24 cellular contexts compared by ENCODE assay signal in the genomic region with DNA sequence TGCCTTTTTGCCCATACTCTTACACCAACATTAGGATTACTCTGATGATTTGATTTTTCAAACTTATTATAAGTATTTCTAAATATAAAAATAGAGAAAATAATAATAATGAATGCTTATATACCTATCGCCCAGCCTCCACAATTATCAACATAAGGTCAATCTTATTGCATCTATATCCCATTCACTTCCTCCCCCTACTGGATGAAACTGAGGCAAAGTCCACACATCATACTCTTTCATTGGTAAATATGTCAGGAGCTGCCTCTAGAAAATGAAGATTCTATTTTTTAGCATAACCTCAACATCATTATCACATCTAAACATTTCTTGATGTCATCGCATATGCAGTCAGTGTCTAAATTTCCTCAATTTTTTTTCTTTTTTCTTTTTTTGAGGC. TPM values are rescaled to one million over a fixed set of nuclear protein-coding genes. Genes with fewer than 3 reads are reported as not detected.
DNase-seq lines count a peak whose midpoint lies in the region; ATAC-seq and TF ChIP-seq lines count a peak whose summit lies in the region.
"Had no signal": no experiment of that assay in that cellular context is flagged by ENCODE, and none has a peak within 500 bp of the region (broad histone marks: within the 10 kb centered on the region; RNA-seq: fewer than 3 reads in every experiment).

No MANE protein-coding gene starts in this region.

- peaks cover 72% of the 10 kb centered on the region for H3K4me1 ChIP-seq in body of pancreas
- H3K4me1 ChIP-seq in lower lobe of right lung = peaks cover 19% of the 10 kb centered on the region
- H3K4me1 ChIP-seq: HAP-1 had no signal

- H3K36me3 Mint-ChIP-seq in mesothelial cell of epicardium = no peaks in the 10 kb centered on the region
- H3K36me3 Mint-ChIP-seq: natural killer cell had no signal

- H3K36me3 ChIP-seq in body of pancreas (replicated peaks in 1 of 2; ENCODE audit: insufficient read depth in 1 of 2, low read depth in 2 of 2) = no peaks in the 10 kb centered on the region
- H3K36me3 ChIP-seq in lower lobe of right lung = no peaks in the 10 kb centered on the region
- H3K36me3 ChIP-seq: HAP-1, right atrium auricular region had no signal

- WGBS in body of pancreas, 2 donors = 80 to 83% methylated on average over 2 of the region's 2 CpGs

- POLR2A ChIA-PET in AG04450 (lab: Yijun Ruan, JAX) = no interaction called here

- H3K27ac ChIP-seq in AG04450 (ENCODE audit: low read depth, low read length) (no peak overlapping the region), body of pancreas (peak overlapping the region in 1 of 4 donors; percentile 85), lower lobe of right lung (no peak overlapping the region)
- H3K27ac ChIP-seq: right atrium auricular region had no signal

- TF ChIP-seq POLR2A in body of pancreas (IDR thresholded peaks at IDR 0.05) = no peak

- H3K27me3 Mint-ChIP-seq in mesothelial cell of epicardium (ENCODE audit: low read depth) = peaks cover 4% of the 10 kb centered on the region
- H3K27me3 Mint-ChIP-seq: effector memory CD8-positive, alpha-beta T cell; IgD-negative memory B cell had no signal

- TF ChIP-seq CTCF in AG04450 (IDR thresholded peaks at IDR 0.05; ENCODE audit: low read depth, low read length) (0 out of 2 replicates have a peak, but pooled peaks have one; percentile 13), body of pancreas (IDR thresholded peaks at IDR 0.05) (peak in 5 of 7 experiments; percentile 26 to 39 (median 30)), mesothelial cell of epicardium (IDR thresholded peaks at IDR 0.05; ENCODE audit: unreplicated experiment) (peak; percentile 30), lower lobe of right lung (IDR thresholded peaks at IDR 0.05) (no peak)

- intact Hi-C loops in body of pancreas (cut with DNase I) (no loop called here), lower lobe of right lung (cut with DNase I) (no loop called here)

- no peaks in the 10 kb centered on the region for H3K27me3 ChIP-seq in AG04450 (ENCODE audit: control insufficient read depth, insufficient read depth, low read length)
- H3K27me3 ChIP-seq in body of pancreas = no peaks in the 10 kb centered on the region
- H3K27me3 ChIP-seq in lower lobe of right lung (ENCODE audit: low read depth) = no peaks in the 10 kb centered on the region
- H3K27me3 ChIP-seq: right atrium auricular region had no signal

- CTCF ChIA-PET in AG04450 (lab: Charles Lee) = interaction anchor here (0.9 kb wide), 1 partner anchor 34 kb away, joined by 3 read pairs; no protein-coding TSS in a partner anchor

- H3K4me3 ChIP-seq in AG04450 (ENCODE audit: low read depth, low read length) (no peak overlapping the region), body of pancreas (no peak overlapping the region), lower lobe of right lung (no peak overlapping the region)
- H3K4me3 ChIP-seq: HAP-1, lung, right atrium auricular region had no signal

- peaks cover 50% of the 10 kb centered on the region for H3K4me1 Mint-ChIP-seq in mesothelial cell of epicardium
- H3K4me1 Mint-ChIP-seq: IgD-negative memory B cell, natural killer cell had no signal

- H3K9me3 Mint-ChIP-seq in mesothelial cell of epicardium = no peaks in the 10 kb centered on the region
- H3K9me3 Mint-ChIP-seq: activated T-helper 1 cell treated with anti-CD3 and anti-CD28 coated beads, Interleukin-12 subunit alpha, Interleukin-12 subunit beta, Interleukin-2, Interleukin-4 antibody, amounts not matched to agents 30 ng/mL and 10 ng/mL and 1 ng/mL, durations not matched to agents 14 hours and 24 hours and 36 hours; effector memory CD8-positive, alpha-beta T cell; IgD-negative memory B cell; natural killer cell; T-helper 1 cell treated with Interleukin-12 subunit alpha and Interleukin-12 subunit beta and Interleukin-4 antibody, amounts not matched to agents 30 μg/mL and 1 μg/mL, for 36 hours had no signal

- no peak for ATAC-seq in body of pancreas
- no peak for ATAC-seq in HG03280 (IDR thresholded peaks at IDR 0.05; ENCODE audit: unreplicated experiment)
- ATAC-seq in lower lobe of right lung = no peak
- ATAC-seq in GM21526 (IDR thresholded peaks at IDR 0.05; ENCODE audit: low FRiP score, unreplicated experiment) = no peak
- ATAC-seq: effector memory CD8-positive, alpha-beta T cell; natural killer cell had no signal

- H3K4me3 Mint-ChIP-seq in mesothelial cell of epicardium = no peak overlapping the region
- H3K4me3 Mint-ChIP-seq: activated T-helper 1 cell treated with anti-CD3 and anti-CD28 coated beads, Interleukin-12 subunit alpha, Interleukin-12 subunit beta, Interleukin-2, Interleukin-4 antibody, amounts not matched to agents 30 ng/mL and 10 ng/mL and 1 ng/mL, durations not matched to agents 14 hours and 24 hours and 36 hours; effector memory CD8-positive, alpha-beta T cell; IgD-negative memory B cell; natural killer cell; T-helper 1 cell treated with Interleukin-12 subunit alpha and Interleukin-12 subunit beta and Interleukin-4 antibody, amounts not matched to agents 30 μg/mL and 1 μg/mL, for 36 hours had no signal

- H3K27ac Mint-ChIP-seq in mesothelial cell of epicardium = no peak overlapping the region
- H3K27ac Mint-ChIP-seq: activated T-helper 1 cell treated with anti-CD3 and anti-CD28 coated beads, Interleukin-12 subunit alpha, Interleukin-12 subunit beta, Interleukin-2, Interleukin-4 antibody, amounts not matched to agents 30 ng/mL and 10 ng/mL and 1 ng/mL, durations not matched to agents 14 hours and 24 hours and 36 hours; effector memory CD8-positive, alpha-beta T cell; IgD-negative memory B cell; natural killer cell; T-helper 1 cell treated with Interleukin-12 subunit alpha and Interleukin-12 subunit beta and Interleukin-4 antibody, amounts not matched to agents 30 μg/mL and 1 μg/mL, for 36 hours had no signal

- no peak for DNase-seq in AG04450 (ENCODE audit: low read depth, low spot score)
- DNase-seq in HT-29 (ENCODE audit: low spot score) = peak; percentile 27
- DNase-seq in body of pancreas = no peak
- DNase-seq in mesothelial cell of epicardium (ENCODE audit: low spot score in 2 of 2, unreplicated experiment in 2 of 2) = no peak
- no peak for DNase-seq in NCI-H187 treated with DMSO at 0.1 percent for 48 hours (lab: John Stamatoyannopoulos, UW)
- no peak for DNase-seq in lower lobe of right lung
- DNase-seq: activated CD4-positive, CD25-positive, alpha-beta regulatory T cell; activated CD8-positive, alpha-beta memory T cell treated with anti-CD3 and anti-CD28 coated beads for 24 hours; caudate nucleus; effector memory CD8-positive, alpha-beta T cell; natural killer cell; NCI-H1092 treated with DMSO at 0.1 percent for 48 hours; NCI-H2107; NCI-H748 treated with DMSO at 0.1 percent for 48 hours; RPMI8226; stimulated activated CD4-positive, alpha-beta T cell treated with anti-CD3 and anti-CD28 coated beads, Interleukin-2, amount 100 ng/mL, for 24 hours had no signal

- H3K9me3 ChIP-seq in AG04450 (ENCODE audit: control insufficient read depth, insufficient read depth, low read length) (no peaks in the 10 kb centered on the region), body of pancreas (no peaks in the 10 kb centered on the region), lower lobe of right lung (no peaks in the 10 kb centered on the region)
- H3K9me3 ChIP-seq: HAP-1, right atrium auricular region had no signal

RNA-seq across cellular contexts. Expression of gene SH3RF2, which starts 44.3 kb away (rescaled TPM):
- 0.87 and 1.1 TPM in 2 replicates for polyA plus RNA-seq in AG04450 (2011; rRNA removed)
- 1.8 TPM in 2 replicates for polyA minus RNA-seq in AG04450 (2011; rRNA and poly(A)+ RNA removed)
- total RNA-seq in HT-29 (2014; rRNA removed; shearing (Covaris generic)) = 13.9 and 15.9 TPM in 2 replicates
- total RNA-seq in body of pancreas = 10 to 100 TPM; 14.8 to 25.7 TPM
- total RNA-seq in mesothelial cell of epicardium = 2.2 to 3.2 TPM (median 2.5 TPM) in 3 replicates
- total RNA-seq in lower lobe of right lung = 11.5 TPM
- polyA plus RNA-seq: IgD-negative memory B cell had no signal
